In genomic region chr20:53547664-53548239, GRCh38 we compare ENCODE assay signal across 9 cellular contexts. TPM values are rescaled to one million over a fixed set of nuclear protein-coding genes. Genes with fewer than 3 reads are reported as not detected.
DNase-seq lines count a peak whose midpoint lies in the region; ATAC-seq lines count a peak whose summit lies in the region.
"Had no signal": no experiment of that assay in that cellular context is flagged by ENCODE, and none has a peak within 500 bp of the region (broad histone marks: within the 10 kb centered on the region; RNA-seq: fewer than 3 reads in every experiment).

No MANE protein-coding gene starts in this region.

- H3K36me3 ChIP-seq in HAP-1 (replicated peaks) (no peaks in the 10 kb centered on the region), neuronal stem cell (replicated peaks in 1 of 2; ENCODE audit: control insufficient read depth in 2 of 2, insufficient read depth in 2 of 2, low read length in 2 of 2) (no peaks in the 10 kb centered on the region)
- H3K36me3 ChIP-seq: SJSA1 had no signal

- H3K4me3 Mint-ChIP-seq in activated CD4-positive, alpha-beta T cell treated with anti-CD3 and anti-CD28 coated beads, Interleukin-2, amount 10 ng/mL, durations not matched to agents 7 days and 5 days = no peak overlapping the region

- no peak overlapping the region for H2BK15ac ChIP-seq in neuronal stem cell (ENCODE audit: low read length)

- H3K27me3 ChIP-seq in HAP-1 (ENCODE audit: low read depth) (no peaks in the 10 kb centered on the region), neuronal stem cell (ENCODE audit: control insufficient read depth in 3 of 3, insufficient read depth in 3 of 3, low read depth in 1 of 3, low read length in 3 of 3) (no peaks in the 10 kb centered on the region)
- H3K27me3 ChIP-seq: SJSA1 had no signal

- DNase-seq in COLO829 (ENCODE audit: low spot score) (peak; percentile 95), HAP-1 (ENCODE audit: low spot score in 2 of 2) (peak; percentile 61 to 74), NCI-H345 (lab: John Stamatoyannopoulos, UW) (peak; percentile 61), fibroblast of peridontal ligament (ENCODE audit: extremely low read depth) (peak; percentile 87), neuronal stem cell (ENCODE audit: low spot score) (peak; percentile 61), ecto neural progenitor cell (ENCODE audit: low spot score) (no peak)
- peak; percentile 58 for DNase-seq in activated CD4-positive, alpha-beta T cell treated with anti-CD3 and anti-CD28 coated beads, Interleukin-2, amount 10 ng/mL, durations not matched to agents 7 days and 5 days

- no CpG with 5 or more reads among the region's 7 CpGs for WGBS in neuronal stem cell (ENCODE audit: extremely low coverage in 2 of 2, insufficient read length in 2 of 2, insufficient replicate concordance in 1 of 2), 2 donors

- H3K27ac Mint-ChIP-seq in activated CD4-positive, alpha-beta T cell treated with anti-CD3 and anti-CD28 coated beads, Interleukin-2, amount 10 ng/mL, durations not matched to agents 7 days and 5 days = peak overlapping the region; percentile 50

- H3K4me2 ChIP-seq in neuronal stem cell (ENCODE audit: insufficient read depth, low read length, poor library complexity, severe bottlenecking) = no peak overlapping the region

- no peak overlapping the region for H2BK120ac ChIP-seq in neuronal stem cell (ENCODE audit: low read depth, low read length)

- H3K4me1 ChIP-seq in HAP-1 (no peaks in the 10 kb centered on the region), neuronal stem cell (ENCODE audit: control insufficient read depth in 2 of 2, insufficient read depth in 1 of 2, low read depth in 1 of 2, low read length in 2 of 2) (peaks cover 0 to 3% of the 10 kb centered on the region in 2 donors)

- no peak overlapping the region for H3K4ac ChIP-seq in neuronal stem cell (ENCODE audit: low read length)

- H3K9ac ChIP-seq in neuronal stem cell (ENCODE audit: low read depth, low read length, poor library complexity) = no peak overlapping the region

- no peak overlapping the region for H4K91ac ChIP-seq in neuronal stem cell (ENCODE audit: low read depth, low read length, poor library complexity)

- no peak overlapping the region for H3K27ac ChIP-seq in neuronal stem cell (replicated peaks; ENCODE audit: low read length)
- H3K27ac ChIP-seq: SJSA1 had no signal

- no peak overlapping the region for H2AK5ac ChIP-seq in neuronal stem cell (ENCODE audit: low read depth, low read length)

- peak overlapping the region; percentile 58 for H2AFZ ChIP-seq in neuronal stem cell (ENCODE audit: low read length)

- in situ Hi-C loops in HAP-1 (cut with MboI; ENCODE audit: low sequenced_read_pairs) = no loop called here

- H3K23ac ChIP-seq in neuronal stem cell (ENCODE audit: low read depth, low read length, poor library complexity) = no peak overlapping the region

- no peaks in the 10 kb centered on the region for H3K36me3 Mint-ChIP-seq in activated CD4-positive, alpha-beta T cell treated with anti-CD3 and anti-CD28 coated beads, Interleukin-2, amount 10 ng/mL, durations not matched to agents 7 days and 5 days (ENCODE audit: low read depth)

- peak overlapping the region; percentile 0 for H2BK5ac ChIP-seq in neuronal stem cell (ENCODE audit: low read length)

- POLR2A ChIA-PET in activated CD4-positive, alpha-beta T cell treated with anti-CD3 and anti-CD28 coated beads, Interleukin-2, amount 10 ng/mL, durations not matched to agents 7 days and 5 days (lab: Charles Lee) = interaction anchor here (0.6 kb wide), 1 partner anchor 24 kb away, joined by 5 read pairs; no protein-coding TSS in a partner anchor

- no peak overlapping the region for H3K4me3 ChIP-seq in HAP-1
- H3K4me3 ChIP-seq in neuronal stem cell (ENCODE audit: low read length in 2 of 2) = no peak overlapping the region
- H3K4me3 ChIP-seq: SJSA1 had no signal

- H3K27me3 Mint-ChIP-seq in activated CD4-positive, alpha-beta T cell treated with anti-CD3 and anti-CD28 coated beads, Interleukin-2, amount 10 ng/mL, durations not matched to agents 7 days and 5 days = no peaks in the 10 kb centered on the region

- peaks cover 4% of the 10 kb centered on the region for H3K4me1 Mint-ChIP-seq in activated CD4-positive, alpha-beta T cell treated with anti-CD3 and anti-CD28 coated beads, Interleukin-2, amount 10 ng/mL, durations not matched to agents 7 days and 5 days

- no peak overlapping the region for H3K14ac ChIP-seq in neuronal stem cell (ENCODE audit: low read length)

- H3K9me3 Mint-ChIP-seq in activated CD4-positive, alpha-beta T cell treated with anti-CD3 and anti-CD28 coated beads, Interleukin-2, amount 10 ng/mL, durations not matched to agents 7 days and 5 days = no peaks in the 10 kb centered on the region

- no peaks in the 10 kb centered on the region for H3K9me3 ChIP-seq in HAP-1
- H3K9me3 ChIP-seq in neuronal stem cell (replicated peaks in 1 of 2; ENCODE audit: control insufficient read depth in 2 of 2, insufficient read depth in 1 of 2, low read depth in 1 of 2, low read length in 2 of 2) = peaks cover 0 to 1% of the 10 kb centered on the region in 2 donors
- H3K9me3 ChIP-seq: SJSA1 had no signal

- no peak overlapping the region for H4K8ac ChIP-seq in neuronal stem cell (ENCODE audit: low read depth, low read length)

- no peak overlapping the region for H2BK12ac ChIP-seq in neuronal stem cell (ENCODE audit: low read length)

- CTCF ChIA-PET in activated CD4-positive, alpha-beta T cell treated with anti-CD3 and anti-CD28 coated beads, Interleukin-2, amount 10 ng/mL, durations not matched to agents 7 days and 5 days (lab: Charles Lee) = interaction anchor here (0.6 to 1.7 kb wide), 5 partner anchors 13 to 1302 kb away, joined by 3 to 8 read pairs (median 5); no protein-coding TSS in a partner anchor

- no peaks in the 10 kb centered on the region for H3K79me1 ChIP-seq in neuronal stem cell (ENCODE audit: low read depth, low read length)

- no peak for ATAC-seq in GM21526 (IDR thresholded peaks at IDR 0.05; ENCODE audit: low FRiP score, unreplicated experiment)

- no peak overlapping the region for H3K18ac ChIP-seq in neuronal stem cell (ENCODE audit: low read length)

RNA-seq across cellular contexts. Expression of gene ZNF217, which starts 45.9 kb away (rescaled TPM):
- total RNA-seq in activated CD4-positive, alpha-beta T cell treated with anti-CD3 and anti-CD28 coated beads, Interleukin-2, amount 10 ng/mL, durations not matched to agents 7 days and 5 days = 10 to 100 TPM; 97.5 to 99.7 TPM
- 31.6 TPM for polyA plus RNA-seq in neuronal stem cell (2013, experiment 1 of 2)
- polyA plus RNA-seq in neuronal stem cell (2013, experiment 2 of 2) = 32.6 TPM
